ENCODE assay signal across 17 cellular contexts in the genomic region with DNA sequence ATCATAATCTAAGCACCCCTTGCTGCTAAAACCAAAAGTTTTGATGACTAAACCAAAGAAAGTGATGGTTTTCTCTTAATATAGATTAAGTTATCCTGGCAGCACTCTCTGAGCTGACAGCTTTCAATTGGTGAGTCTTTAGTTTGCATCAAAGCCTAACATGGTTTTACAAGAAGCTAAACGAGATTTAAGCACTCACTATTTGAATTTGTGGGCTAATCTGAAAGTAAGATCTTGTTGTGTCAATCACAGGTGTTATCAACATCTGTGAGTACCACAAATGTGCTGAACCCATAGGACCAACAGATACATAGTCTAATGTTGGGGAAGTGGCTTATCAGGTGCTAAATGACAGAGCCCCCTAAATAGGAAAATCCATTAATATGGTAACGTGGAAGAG.
DNase-seq lines count a peak whose midpoint lies in the region; ATAC-seq and TF ChIP-seq lines count a peak whose summit lies in the region.
"Had no signal": no experiment of that assay in that cellular context is flagged by ENCODE, and none has a peak within 500 bp of the region (broad histone marks: within the 10 kb centered on the region; RNA-seq: fewer than 3 reads in every experiment).

No MANE protein-coding gene starts in this region.

- CTCF ChIA-PET in A673 (lab: Charles Lee) = no interaction called here
- CTCF ChIA-PET in activated CD8-positive, alpha-beta memory T cell treated with anti-CD3 and anti-CD28 coated beads, Interleukin-2, amount 10 ng/mL, durations not matched to agents 7 days and 5 days (lab: Charles Lee) = interaction anchor here (1.6 kb wide), 1 partner anchor 237 kb away, joined by 3 read pairs; no protein-coding TSS in a partner anchor

- TF ChIP-seq CTCF in A673 (conservative IDR thresholded peaks at IDR 0.05; ENCODE audit: low read depth, low read length) (no peak), nephron progenitor cell (IDR thresholded peaks at IDR 0.05) (no peak)

- H3K36me3 ChIP-seq in A673 (ENCODE audit: insufficient read depth, low read length, poor library complexity, severe bottlenecking) = peaks cover 5% of the 10 kb centered on the region
- H3K36me3 ChIP-seq: colonic mucosa had no signal

- H3K27ac Mint-ChIP-seq in nephron progenitor cell = no peak overlapping the region
- no peak overlapping the region for H3K27ac Mint-ChIP-seq in activated CD8-positive, alpha-beta memory T cell treated with anti-CD3 and anti-CD28 coated beads, Interleukin-2, amount 10 ng/mL, durations not matched to agents 7 days and 5 days
- H3K27ac Mint-ChIP-seq: activated CD4-positive, alpha-beta T cell treated with anti-CD3 and anti-CD28 coated beads, Interleukin-2, amount 10 ng/mL, durations not matched to agents 7 days and 5 days; activated naive CD8-positive, alpha-beta T cell treated with anti-CD3 and anti-CD28 coated beads for 36 hours; GM23338; stimulated activated naive CD8-positive, alpha-beta T cell treated with anti-CD3 and anti-CD28 coated beads, Interleukin-15, Interleukin-2, amounts not matched to agents 100 ng/mL and 50 ng/mL, for 24 hours had no signal

- peaks cover 15% of the 10 kb centered on the region for H3K9me3 Mint-ChIP-seq in nephron progenitor cell
- no peaks in the 10 kb centered on the region for H3K9me3 Mint-ChIP-seq in activated CD8-positive, alpha-beta memory T cell treated with anti-CD3 and anti-CD28 coated beads, Interleukin-2, amount 10 ng/mL, durations not matched to agents 7 days and 5 days (ENCODE audit: low read depth)
- H3K9me3 Mint-ChIP-seq: activated CD4-positive, alpha-beta T cell treated with anti-CD3 and anti-CD28 coated beads, Interleukin-2, amount 10 ng/mL, durations not matched to agents 7 days and 5 days; activated naive CD8-positive, alpha-beta T cell treated with anti-CD3 and anti-CD28 coated beads for 36 hours; stimulated activated naive CD8-positive, alpha-beta T cell treated with anti-CD3 and anti-CD28 coated beads, Interleukin-15, Interleukin-2, amounts not matched to agents 100 ng/mL and 50 ng/mL, for 24 hours had no signal

- H3K36me3 Mint-ChIP-seq in nephron progenitor cell (ENCODE audit: low read depth) = peaks cover 5% of the 10 kb centered on the region
- no peaks in the 10 kb centered on the region for H3K36me3 Mint-ChIP-seq in activated CD8-positive, alpha-beta memory T cell treated with anti-CD3 and anti-CD28 coated beads, Interleukin-2, amount 10 ng/mL, durations not matched to agents 7 days and 5 days
- H3K36me3 Mint-ChIP-seq: activated naive CD8-positive, alpha-beta T cell treated with anti-CD3 and anti-CD28 coated beads for 36 hours had no signal

- no peak overlapping the region for H3K4me3 Mint-ChIP-seq in nephron progenitor cell
- H3K4me3 Mint-ChIP-seq in activated CD8-positive, alpha-beta memory T cell treated with anti-CD3 and anti-CD28 coated beads, Interleukin-2, amount 10 ng/mL, durations not matched to agents 7 days and 5 days = no peak overlapping the region
- H3K4me3 Mint-ChIP-seq: activated CD4-positive, alpha-beta T cell treated with anti-CD3 and anti-CD28 coated beads, Interleukin-2, amount 10 ng/mL, durations not matched to agents 7 days and 5 days; activated naive CD8-positive, alpha-beta T cell treated with anti-CD3 and anti-CD28 coated beads for 36 hours; GM23338; stimulated activated naive CD8-positive, alpha-beta T cell treated with anti-CD3 and anti-CD28 coated beads, Interleukin-15, Interleukin-2, amounts not matched to agents 100 ng/mL and 50 ng/mL, for 24 hours had no signal

- intact Hi-C loops in A673 (cut with micrococcal nuclease; ENCODE audit: unreplicated experiment) = no loop called here

- H3K4me3 ChIP-seq in A673 (ENCODE audit: low read depth, low read length, poor library complexity, severe bottlenecking) = no peak overlapping the region
- H3K4me3 ChIP-seq: colonic mucosa, GM23338 had no signal

- H3K4me1 ChIP-seq in A673 (ENCODE audit: insufficient read depth, low read length, poor library complexity, severe bottlenecking) = peaks cover 65% of the 10 kb centered on the region
- H3K4me1 ChIP-seq: colonic mucosa had no signal

- H3K27ac ChIP-seq in A673 (ENCODE audit: low read depth, low read length, poor library complexity, severe bottlenecking) = peak overlapping the region; percentile 15
- H3K27ac ChIP-seq: colonic mucosa had no signal

- no peaks in the 10 kb centered on the region for H3K9me3 ChIP-seq in A673 (ENCODE audit: low read depth, low read length, poor library complexity, severe bottlenecking)
- H3K9me3 ChIP-seq: colonic mucosa had no signal

- DNase-seq in A673 (ENCODE audit: low spot score) (no peak), nephron progenitor cell (no peak), kidney glomerular epithelial cell (lab: John Stamatoyannopoulos, UW) (no peak), GM03348 (ENCODE audit: low spot score) (no peak)
- DNase-seq in activated CD8-positive, alpha-beta memory T cell treated with anti-CD3 and anti-CD28 coated beads, Interleukin-2, amount 10 ng/mL, durations not matched to agents 7 days and 5 days = no peak
- DNase-seq: activated CD4-positive, alpha-beta T cell treated with anti-CD3 and anti-CD28 coated beads, Interleukin-2, amount 10 ng/mL, durations not matched to agents 7 days and 5 days; activated naive CD8-positive, alpha-beta T cell treated with anti-CD3 and anti-CD28 coated beads for 36 hours; colonic mucosa; Kasumi-1; left colon; NCI-H524; nucleus accumbens had no signal

- no peaks in the 10 kb centered on the region for H3K27me3 Mint-ChIP-seq in nephron progenitor cell (ENCODE audit: low read depth, poor library complexity)
- H3K27me3 Mint-ChIP-seq in activated CD8-positive, alpha-beta memory T cell treated with anti-CD3 and anti-CD28 coated beads, Interleukin-2, amount 10 ng/mL, durations not matched to agents 7 days and 5 days = peaks cover 10% of the 10 kb centered on the region
- H3K27me3 Mint-ChIP-seq: stimulated activated naive CD8-positive, alpha-beta T cell treated with anti-CD3 and anti-CD28 coated beads, Interleukin-15, Interleukin-2, amounts not matched to agents 100 ng/mL and 50 ng/mL, for 24 hours had no signal

- ATAC-seq in GM19025 (IDR thresholded peaks at IDR 0.05; ENCODE audit: low read depth, unreplicated experiment) (peak; percentile 95), GM21825 (IDR thresholded peaks at IDR 0.05; ENCODE audit: unreplicated experiment) (peak; percentile 89), HG03175 (IDR thresholded peaks at IDR 0.05; ENCODE audit: unreplicated experiment) (peak; percentile 85)
- ATAC-seq in activated CD8-positive, alpha-beta memory T cell treated with anti-CD3 and anti-CD28 coated beads, Interleukin-2, amount 10 ng/mL, durations not matched to agents 7 days and 5 days = no peak
- ATAC-seq: GM23338, left colon had no signal

- POLR2A ChIA-PET in A673 (lab: Charles Lee; ENCODE audit: low non-redundant PET) = no interaction called here

- BruUV-seq in A673 (replicated peaks; lab: Mats Ljungman, UMichigan) = no TSS peak

- H3K4me1 Mint-ChIP-seq in nephron progenitor cell = no peaks in the 10 kb centered on the region
- peaks cover 2% of the 10 kb centered on the region for H3K4me1 Mint-ChIP-seq in activated CD8-positive, alpha-beta memory T cell treated with anti-CD3 and anti-CD28 coated beads, Interleukin-2, amount 10 ng/mL, durations not matched to agents 7 days and 5 days
- H3K4me1 Mint-ChIP-seq: activated CD4-positive, alpha-beta T cell treated with anti-CD3 and anti-CD28 coated beads, Interleukin-2, amount 10 ng/mL, durations not matched to agents 7 days and 5 days; activated naive CD8-positive, alpha-beta T cell treated with anti-CD3 and anti-CD28 coated beads for 36 hours had no signal

- no peaks in the 10 kb centered on the region for H3K27me3 ChIP-seq in A673 (replicated peaks; ENCODE audit: insufficient read depth, low read depth, low read length, poor library complexity)
- H3K27me3 ChIP-seq: colonic mucosa had no signal
